1 cellular context compared by ENCODE assay signal in genomic region chr20:4962257-4962855, GRCh38.
TF ChIP-seq lines count a peak whose summit lies in the region.

No MANE protein-coding gene starts in this region.

TF ChIP-seq in K562, 482 proteins besides CTCF, POLR2A, EP300 and RAD21 (continued from another document):
- TF ChIP-seq, protein P1, sequence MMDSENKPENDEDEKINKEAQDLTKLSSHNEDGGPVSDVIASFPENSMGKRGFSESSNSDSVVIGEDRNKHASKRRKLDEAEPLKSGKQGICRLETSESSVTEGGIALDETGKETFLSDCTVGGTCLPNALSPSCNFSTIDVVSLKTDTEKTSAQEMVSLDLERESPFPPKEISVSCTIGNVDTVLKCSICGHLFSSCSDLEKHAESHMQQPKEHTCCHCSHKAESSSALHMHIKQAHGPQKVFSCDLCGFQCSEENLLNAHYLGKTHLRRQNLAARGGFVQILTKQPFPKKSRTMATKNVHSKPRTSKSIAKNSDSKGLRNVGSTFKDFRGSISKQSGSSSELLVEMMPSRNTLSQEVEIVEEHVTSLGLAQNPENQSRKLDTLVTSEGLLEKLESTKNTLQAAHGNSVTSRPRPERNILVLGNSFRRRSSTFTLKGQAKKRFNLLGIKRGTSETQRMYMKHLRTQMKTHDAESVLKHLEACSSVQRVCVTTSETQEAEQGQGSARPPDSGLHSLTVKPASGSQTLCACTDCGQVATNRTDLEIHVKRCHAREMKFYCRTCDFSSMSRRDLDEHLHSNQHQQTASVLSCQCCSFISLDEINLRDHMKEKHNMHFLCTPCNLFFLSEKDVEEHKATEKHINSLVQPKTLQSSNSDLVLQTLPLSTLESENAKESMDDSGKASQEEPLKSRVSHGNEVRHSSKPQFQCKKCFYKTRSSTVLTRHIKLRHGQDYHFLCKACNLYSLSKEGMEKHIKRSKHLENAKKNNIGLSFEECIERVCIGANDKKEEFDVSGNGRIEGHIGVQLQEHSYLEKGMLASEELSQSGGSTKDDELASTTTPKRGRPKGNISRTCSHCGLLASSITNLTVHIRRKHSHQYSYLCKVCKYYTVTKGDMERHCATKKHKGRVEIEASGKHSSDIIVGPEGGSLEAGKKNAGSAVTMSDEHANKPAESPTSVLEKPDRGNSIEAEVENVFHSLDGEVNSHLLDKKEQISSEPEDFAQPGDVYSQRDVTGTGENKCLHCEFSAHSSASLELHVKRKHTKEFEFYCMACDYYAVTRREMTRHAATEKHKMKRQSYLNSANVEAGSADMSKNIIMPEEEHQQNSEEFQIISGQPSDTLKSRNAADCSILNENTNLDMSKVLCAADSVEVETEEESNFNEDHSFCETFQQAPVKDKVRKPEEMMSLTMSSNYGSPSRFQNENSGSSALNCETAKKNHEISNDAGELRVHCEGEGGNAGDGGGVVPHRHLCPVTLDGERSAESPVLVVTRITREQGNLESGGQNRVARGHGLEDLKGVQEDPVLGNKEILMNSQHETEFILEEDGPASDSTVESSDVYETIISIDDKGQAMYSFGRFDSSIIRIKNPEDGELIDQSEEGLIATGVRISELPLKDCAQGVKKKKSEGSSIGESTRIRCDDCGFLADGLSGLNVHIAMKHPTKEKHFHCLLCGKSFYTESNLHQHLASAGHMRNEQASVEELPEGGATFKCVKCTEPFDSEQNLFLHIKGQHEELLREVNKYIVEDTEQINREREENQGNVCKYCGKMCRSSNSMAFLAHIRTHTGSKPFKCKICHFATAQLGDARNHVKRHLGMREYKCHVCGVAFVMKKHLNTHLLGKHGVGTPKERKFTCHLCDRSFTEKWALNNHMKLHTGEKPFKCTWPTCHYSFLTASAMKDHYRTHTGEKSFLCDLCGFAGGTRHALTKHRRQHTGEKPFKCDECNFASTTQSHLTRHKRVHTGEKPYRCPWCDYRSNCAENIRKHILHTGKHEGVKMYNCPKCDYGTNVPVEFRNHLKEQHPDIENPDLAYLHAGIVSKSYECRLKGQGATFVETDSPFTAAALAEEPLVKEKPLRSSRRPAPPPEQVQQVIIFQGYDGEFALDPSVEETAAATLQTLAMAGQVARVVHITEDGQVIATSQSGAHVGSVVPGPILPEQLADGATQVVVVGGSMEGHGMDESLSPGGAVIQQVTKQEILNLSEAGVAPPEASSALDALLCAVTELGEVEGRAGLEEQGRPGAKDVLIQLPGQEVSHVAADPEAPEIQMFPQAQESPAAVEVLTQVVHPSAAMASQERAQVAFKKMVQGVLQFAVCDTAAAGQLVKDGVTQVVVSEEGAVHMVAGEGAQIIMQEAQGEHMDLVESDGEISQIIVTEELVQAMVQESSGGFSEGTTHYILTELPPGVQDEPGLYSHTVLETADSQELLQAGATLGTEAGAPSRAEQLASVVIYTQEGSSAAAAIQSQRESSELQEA (IDR thresholded peaks at IDR 0.05; ENCODE audit: low read depth), result no peak
- peak; percentile 84 for TF ChIP-seq ZNF263 (CRISPR knock-in tag; IDR thresholded peaks at IDR 0.05; ENCODE audit: borderline replicate concordance)
- no peak for TF ChIP-seq JUND (IDR thresholded peaks at IDR 0.05; ENCODE audit: borderline replicate concordance, low read depth, low read length)
- no peak for TF ChIP-seq JUND (tag; IDR thresholded peaks at IDR 0.05; ENCODE audit: borderline replicate concordance, low read depth, low read length)
- no peak for TF ChIP-seq ERF (CRISPR knock-in tag; IDR thresholded peaks at IDR 0.05)
- no peak for TF ChIP-seq MAFF (IDR thresholded peaks at IDR 0.05; ENCODE audit: low read length)
- TF ChIP-seq USF2 (CRISPR knock-in tag; IDR thresholded peaks at IDR 0.05), result peak; percentile 33; the same call in 1 of the 2 replicates
- TF ChIP-seq EGR1 (conservative IDR thresholded peaks at IDR 0.05), result 0 out of 2 replicates have a peak, but pooled peaks have one; percentile 8
- TF ChIP-seq NR2C1 (IDR thresholded peaks at IDR 0.05), result peak; percentile 39; the same call in 1 of the 2 replicates
- TF ChIP-seq NR2C1 (tag; IDR thresholded peaks at IDR 0.05), result no peak
- no peak for TF ChIP-seq FOXJ2 (tag; IDR thresholded peaks at IDR 0.05)
- no peak for TF ChIP-seq TAL1 (IDR thresholded peaks at IDR 0.05)
- TF ChIP-seq PRPF4 (IDR thresholded peaks at IDR 0.05; ENCODE audit: insufficient read depth, low read depth, low read length, poor library complexity, severe bottlenecking), result no peak
- no peak for TF ChIP-seq KLF1 (tag; IDR thresholded peaks at IDR 0.05)
- TF ChIP-seq MYBL2 (IDR thresholded peaks at IDR 0.05; ENCODE audit: low read depth), result no peak
- no peak for TF ChIP-seq MYBL2 (CRISPR knock-in tag; IDR thresholded peaks at IDR 0.05; ENCODE audit: borderline replicate concordance)
- TF ChIP-seq BRCA1 (IDR thresholded peaks at IDR 0.05), result no peak
- TF ChIP-seq BRCA1 (CRISPR knock-in tag; IDR thresholded peaks at IDR 0.05), result no peak
- TF ChIP-seq U2AF2 (optimal IDR thresholded peaks at IDR 0.05; ENCODE audit: low read depth, low read length), result no peak
- no peak for TF ChIP-seq MBD1 (CRISPR knock-in tag; IDR thresholded peaks at IDR 0.05)
- no peak for TF ChIP-seq IRF2 (CRISPR knock-in tag; IDR thresholded peaks at IDR 0.05)
- TF ChIP-seq REST (CRISPR knock-in tag; IDR thresholded peaks at IDR 0.05; ENCODE audit: low read depth), result no peak
- TF ChIP-seq RB1 (IDR thresholded peaks at IDR 0.05; ENCODE audit: low read depth), result no peak
- no peak for TF ChIP-seq CREBBP (IDR thresholded peaks at IDR 0.05; ENCODE audit: low read depth, low read length)
- TF ChIP-seq PYGO2 (tag; IDR thresholded peaks at IDR 0.05), result no peak
- TF ChIP-seq CAMTA2 (CRISPR knock-in tag; conservative IDR thresholded peaks at IDR 0.05), result no peak
- TF ChIP-seq RAD51 (IDR thresholded peaks at IDR 0.05; ENCODE audit: borderline replicate concordance, low read depth), result peak; percentile 51
- no peak for TF ChIP-seq ZNF41 (CRISPR knock-in tag; conservative IDR thresholded peaks at IDR 0.05)
- no peak for TF ChIP-seq POLR3A (IDR thresholded peaks at IDR 0.05; ENCODE audit: borderline replicate concordance, extremely low read depth, insufficient read depth, insufficient read length)
- TF ChIP-seq XRCC5 (IDR thresholded peaks at IDR 0.05; ENCODE audit: low read depth, low read length), result no peak
- no peak for TF ChIP-seq ASH1L (IDR thresholded peaks at IDR 0.05; ENCODE audit: borderline replicate concordance, low read depth, partially characterized antibody)
- TF ChIP-seq NFRKB (IDR thresholded peaks at IDR 0.05; ENCODE audit: low read depth), result no peak
- no peak for TF ChIP-seq RCOR1 (IDR thresholded peaks at IDR 0.05; ENCODE audit: borderline replicate concordance in 1 of 2, low read depth in 2 of 2, low read length in 2 of 2)
- TF ChIP-seq CHCHD3 (CRISPR knock-in tag; IDR thresholded peaks at IDR 0.05), result no peak
- TF ChIP-seq, protein P2, sequence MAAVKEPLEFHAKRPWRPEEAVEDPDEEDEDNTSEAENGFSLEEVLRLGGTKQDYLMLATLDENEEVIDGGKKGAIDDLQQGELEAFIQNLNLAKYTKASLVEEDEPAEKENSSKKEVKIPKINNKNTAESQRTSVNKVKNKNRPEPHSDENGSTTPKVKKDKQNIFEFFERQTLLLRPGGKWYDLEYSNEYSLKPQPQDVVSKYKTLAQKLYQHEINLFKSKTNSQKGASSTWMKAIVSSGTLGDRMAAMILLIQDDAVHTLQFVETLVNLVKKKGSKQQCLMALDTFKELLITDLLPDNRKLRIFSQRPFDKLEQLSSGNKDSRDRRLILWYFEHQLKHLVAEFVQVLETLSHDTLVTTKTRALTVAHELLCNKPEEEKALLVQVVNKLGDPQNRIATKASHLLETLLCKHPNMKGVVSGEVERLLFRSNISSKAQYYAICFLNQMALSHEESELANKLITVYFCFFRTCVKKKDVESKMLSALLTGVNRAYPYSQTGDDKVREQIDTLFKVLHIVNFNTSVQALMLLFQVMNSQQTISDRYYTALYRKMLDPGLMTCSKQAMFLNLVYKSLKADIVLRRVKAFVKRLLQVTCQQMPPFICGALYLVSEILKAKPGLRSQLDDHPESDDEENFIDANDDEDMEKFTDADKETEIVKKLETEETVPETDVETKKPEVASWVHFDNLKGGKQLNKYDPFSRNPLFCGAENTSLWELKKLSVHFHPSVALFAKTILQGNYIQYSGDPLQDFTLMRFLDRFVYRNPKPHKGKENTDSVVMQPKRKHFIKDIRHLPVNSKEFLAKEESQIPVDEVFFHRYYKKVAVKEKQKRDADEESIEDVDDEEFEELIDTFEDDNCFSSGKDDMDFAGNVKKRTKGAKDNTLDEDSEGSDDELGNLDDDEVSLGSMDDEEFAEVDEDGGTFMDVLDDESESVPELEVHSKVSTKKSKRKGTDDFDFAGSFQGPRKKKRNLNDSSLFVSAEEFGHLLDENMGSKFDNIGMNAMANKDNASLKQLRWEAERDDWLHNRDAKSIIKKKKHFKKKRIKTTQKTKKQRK (IDR thresholded peaks at IDR 0.05; ENCODE audit: borderline replicate concordance, low read depth, low read length), result no peak
- TF ChIP-seq, protein P3, sequence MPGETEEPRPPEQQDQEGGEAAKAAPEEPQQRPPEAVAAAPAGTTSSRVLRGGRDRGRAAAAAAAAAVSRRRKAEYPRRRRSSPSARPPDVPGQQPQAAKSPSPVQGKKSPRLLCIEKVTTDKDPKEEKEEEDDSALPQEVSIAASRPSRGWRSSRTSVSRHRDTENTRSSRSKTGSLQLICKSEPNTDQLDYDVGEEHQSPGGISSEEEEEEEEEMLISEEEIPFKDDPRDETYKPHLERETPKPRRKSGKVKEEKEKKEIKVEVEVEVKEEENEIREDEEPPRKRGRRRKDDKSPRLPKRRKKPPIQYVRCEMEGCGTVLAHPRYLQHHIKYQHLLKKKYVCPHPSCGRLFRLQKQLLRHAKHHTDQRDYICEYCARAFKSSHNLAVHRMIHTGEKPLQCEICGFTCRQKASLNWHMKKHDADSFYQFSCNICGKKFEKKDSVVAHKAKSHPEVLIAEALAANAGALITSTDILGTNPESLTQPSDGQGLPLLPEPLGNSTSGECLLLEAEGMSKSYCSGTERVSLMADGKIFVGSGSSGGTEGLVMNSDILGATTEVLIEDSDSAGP (CRISPR knock-in tag; IDR thresholded peaks at IDR 0.05), result no peak
- TF ChIP-seq NR4A1 (CRISPR knock-in tag; IDR thresholded peaks at IDR 0.05), result no peak
- no peak for TF ChIP-seq NR4A1 (tag; IDR thresholded peaks at IDR 0.05)
- TF ChIP-seq LEF1 (IDR thresholded peaks at IDR 0.05), result no peak
- TF ChIP-seq POLR2H (tag; IDR thresholded peaks at IDR 0.05; ENCODE audit: low read depth), result no peak
- no peak for TF ChIP-seq CBX1 (IDR thresholded peaks at IDR 0.05; ENCODE audit: low read depth)
- no peak for TF ChIP-seq FIP1L1 (IDR thresholded peaks at IDR 0.05; ENCODE audit: low read depth, low read length, poor library complexity, severe bottlenecking)
- TF ChIP-seq ZNF253 (CRISPR knock-in tag; conservative IDR thresholded peaks at IDR 0.05), result no peak
- TF ChIP-seq NR2C2 (CRISPR knock-in tag; IDR thresholded peaks at IDR 0.05), result no peak
- peak; percentile 64 for TF ChIP-seq NR2C2 (tag; IDR thresholded peaks at IDR 0.05)
- TF ChIP-seq ZBTB1 (CRISPR knock-in tag; IDR thresholded peaks at IDR 0.05; ENCODE audit: borderline replicate concordance, low read depth), result no peak
